Comparison of ENCODE assay signal across 18 cellular contexts in genomic region chr4:37605843-37606565, GRCh38.
DNase-seq lines count a peak whose midpoint lies in the region; ATAC-seq, FAIRE-seq and TF ChIP-seq lines count a peak whose summit lies in the region.
"Had no signal": no experiment of that assay in that cellular context is flagged by ENCODE, and none has a peak within 500 bp of the region (broad histone marks: within the 10 kb centered on the region; RNA-seq: fewer than 3 reads in every experiment).

No MANE protein-coding gene starts in this region.

- no TSS peak for BruUV-seq in K562 (replicated peaks; lab: Mats Ljungman, UMichigan)

- POLR2A ChIA-PET in K562 (lab: Yijun Ruan, JAX): no interaction called here
- POLR2A ChIA-PET in naive thymus-derived CD4-positive, alpha-beta T cell (lab: Charles Lee): no interaction called here

- H3K4me3 ChIP-seq in DND-41 (ENCODE audit: low read depth in 1 of 2, low read length in 2 of 2): no peak overlapping the region
- H3K4me3 ChIP-seq in K562: no peak overlapping the region
- H3K4me3 ChIP-seq in naive thymus-derived CD4-positive, alpha-beta T cell (ENCODE audit: low read length): no peak overlapping the region
- no peak overlapping the region for H3K4me3 ChIP-seq in left lung
- H3K4me3 ChIP-seq: BLaER1 had no signal

- intact Hi-C loops in activated naive CD4-positive, alpha-beta T cell treated with anti-CD3 and anti-CD28 coated beads for 36 hours (cut with micrococcal nuclease): no loop called here
- intact Hi-C loops in K562 (cut with micrococcal nuclease): loop anchor here (10.0 kb wide), 1 partner anchor 79 kb away; the partner anchor contains the start of gene RELL1
- intact Hi-C loops in naive thymus-derived CD4-positive, alpha-beta T cell (cut with micrococcal nuclease): no loop called here
- intact Hi-C loops in left lung (cut with DNase I): no loop called here

- no peak overlapping the region for H2AFZ ChIP-seq in DND-41 (ENCODE audit: low read depth, low read length)
- no peak overlapping the region for H2AFZ ChIP-seq in K562 (ENCODE audit: low read depth, low read length)

- no peak overlapping the region for H3K27ac ChIP-seq in DND-41 (ENCODE audit: low read length)
- no peak overlapping the region for H3K27ac ChIP-seq in K562 (ENCODE audit: extremely low read depth, low read depth, low read length)
- no peak overlapping the region for H3K27ac ChIP-seq in naive thymus-derived CD4-positive, alpha-beta T cell (ENCODE audit: low read depth, low read length)
- H3K27ac ChIP-seq in left lung: no peak overlapping the region
- H3K27ac ChIP-seq in caudate nucleus (ENCODE audit: low read depth, low read length): no peak overlapping the region
- H3K27ac ChIP-seq: BLaER1 had no signal

- H3K9ac ChIP-seq in DND-41 (ENCODE audit: low read depth, low read length): no peak overlapping the region
- no peak overlapping the region for H3K9ac ChIP-seq in K562 (ENCODE audit: insufficient read depth in 1 of 2, low read depth in 2 of 2, low read length in 2 of 2)
- H3K9ac ChIP-seq: BLaER1 had no signal

- peaks cover 3% of the 10 kb centered on the region for H3K4me1 Mint-ChIP-seq in activated naive CD4-positive, alpha-beta T cell treated with anti-CD3 and anti-CD28 coated beads for 36 hours (ENCODE audit: low read depth)
- peaks cover 7 to 23% (median 11%) of the 10 kb centered on the region in 7 donors for H3K4me1 Mint-ChIP-seq in naive thymus-derived CD4-positive, alpha-beta T cell

- H3K79me2 ChIP-seq in DND-41 (ENCODE audit: insufficient read depth, low read length) (no peaks in the 10 kb centered on the region), K562 (ENCODE audit: control insufficient read depth, insufficient read depth, low read length) (no peaks in the 10 kb centered on the region)

- no peak for ATAC-seq in activated naive CD4-positive, alpha-beta T cell treated with anti-CD3 and anti-CD28 coated beads, Interleukin-2, amount 50 U/mL, for 72 hours
- ATAC-seq in DND-41 (ENCODE audit: insufficient read depth, low read depth) (peak; percentile 34; the same call in 1 of the 3 replicates), K562 (no peak), left lung (no peak), GM18519 (IDR thresholded peaks at IDR 0.05; ENCODE audit: low FRiP score, unreplicated experiment) (no peak)
- ATAC-seq in naive thymus-derived CD4-positive, alpha-beta T cell: no peak

- H3K4me2 ChIP-seq in DND-41 (ENCODE audit: insufficient read depth, low read length): no peak overlapping the region
- H3K4me2 ChIP-seq in K562 (ENCODE audit: insufficient read depth, low read length): no peak overlapping the region
- H3K4me2 ChIP-seq: BLaER1 had no signal

- no peaks in the 10 kb centered on the region for H3K9me1 ChIP-seq in K562 (ENCODE audit: control insufficient read depth, insufficient read depth, low read length)

- DNase-seq in activated naive CD4-positive, alpha-beta T cell treated with anti-CD3 and anti-CD28 coated beads, Interleukin-2, amount 50 U/mL, for 72 hours (ENCODE audit: low spot score in 2 of 2): no peak
- DNase-seq in activated naive CD4-positive, alpha-beta T cell treated with anti-CD3 and anti-CD28 coated beads for 36 hours: no peak
- no peak for DNase-seq in DND-41
- DNase-seq in K562 (ENCODE audit: extremely low read depth in 1 of 4, low spot score in 3 of 4): no peak
- DNase-seq in naive thymus-derived CD4-positive, alpha-beta T cell: no peak
- no peak for DNase-seq in left lung
- no peak for DNase-seq in caudate nucleus (lab: John Stamatoyannopoulos, UW)
- DNase-seq: 8988T; AML-193; CD4-positive, CD25-positive, alpha-beta regulatory T cell; DMS79; EL; HCEC 1CT; IMR-90 had no signal

- no peak for TF ChIP-seq EP300 in K562 (IDR thresholded peaks at IDR 0.05; ENCODE audit: low read length)

- in situ Hi-C loops in K562 (cut with MboI): no loop called here

- no peak for TF ChIP-seq CTCF in DND-41 (IDR thresholded peaks at IDR 0.05; ENCODE audit: borderline replicate concordance, extremely low read depth, low read length, poor library complexity, severe bottlenecking)
- TF ChIP-seq CTCF in K562 (IDR thresholded peaks at IDR 0.05 in 2 of 3, conservative IDR thresholded peaks at IDR 0.05 in 1 of 3; ENCODE audit: insufficient read depth in 2 of 3, low read depth in 1 of 3, low read length in 3 of 3): no peak
- no peak for TF ChIP-seq CTCF in left lung (IDR thresholded peaks at IDR 0.05)

- H3K36me3 Mint-ChIP-seq in activated naive CD4-positive, alpha-beta T cell treated with anti-CD3 and anti-CD28 coated beads, Interleukin-2, amount 50 U/mL, for 72 hours: peaks cover 0 to 6% of the 10 kb centered on the region in 2 donors
- peaks cover 14% of the 10 kb centered on the region for H3K36me3 Mint-ChIP-seq in activated naive CD4-positive, alpha-beta T cell treated with anti-CD3 and anti-CD28 coated beads for 36 hours (ENCODE audit: low read depth)
- H3K36me3 Mint-ChIP-seq in naive thymus-derived CD4-positive, alpha-beta T cell: peaks cover 6 to 27% (median 20%) of the 10 kb centered on the region in 5 donors

- TF ChIP-seq POLR2A in K562 (conservative IDR thresholded peaks at IDR 0.05): no peak

- peaks cover 4% of the 10 kb centered on the region; the same call in 1 of the 2 replicates for H3K4me1 ChIP-seq in DND-41 (ENCODE audit: insufficient read depth, low read length)
- 0 out of 5 replicates have a peak, but pooled peaks cover 0 to 3% of the 10 kb centered on the region in 2 experiments for H3K4me1 ChIP-seq in K562 (replicated peaks in 1 of 2; ENCODE audit: control insufficient read depth in 2 of 2, insufficient read depth in 2 of 2, low read length in 2 of 2)
- H3K4me1 ChIP-seq in naive thymus-derived CD4-positive, alpha-beta T cell (ENCODE audit: control insufficient read depth in 2 of 2, insufficient read depth in 2 of 2, low read length in 2 of 2): peaks cover 0 to 3% of the 10 kb centered on the region in 2 donors
- H3K4me1 ChIP-seq in left lung: peaks cover 0 to 20% of the 10 kb centered on the region in 2 donors
- H3K4me1 ChIP-seq: BLaER1 had no signal

- CTCF ChIA-PET in activated naive CD4-positive, alpha-beta T cell treated with anti-CD3 and anti-CD28 coated beads for 36 hours (lab: Charles Lee): no interaction called here
- CTCF ChIA-PET in K562 (lab: Yijun Ruan, JAX; ENCODE audit: low intra/inter-chr PET ratio): interaction anchor here (0.5 kb wide), 1 partner anchor 372 kb away, joined by 3 read pairs; no protein-coding TSS in a partner anchor
- CTCF ChIA-PET in naive thymus-derived CD4-positive, alpha-beta T cell (lab: Charles Lee): no interaction called here

- H4K20me1 ChIP-seq in DND-41 (ENCODE audit: insufficient read depth, low read length) (no peaks in the 10 kb centered on the region), K562 (replicated peaks; ENCODE audit: control insufficient read depth, insufficient read depth, low read length) (no peaks in the 10 kb centered on the region)
- H4K20me1 ChIP-seq: BLaER1 had no signal

- H3K9me3 ChIP-seq in DND-41 (ENCODE audit: insufficient read depth, low read length, severe bottlenecking): peaks cover 4% of the 10 kb centered on the region
- H3K9me3 ChIP-seq in K562 (replicated peaks; ENCODE audit: control insufficient read depth, insufficient read depth, low read depth, low read length): no peaks in the 10 kb centered on the region
- no peaks in the 10 kb centered on the region for H3K9me3 ChIP-seq in naive thymus-derived CD4-positive, alpha-beta T cell (ENCODE audit: control insufficient read depth in 2 of 3, low read length in 3 of 3)
- H3K9me3 ChIP-seq in left lung: no peaks in the 10 kb centered on the region

- peak overlapping the region; percentile 36 to 61 for H3K27ac Mint-ChIP-seq in activated naive CD4-positive, alpha-beta T cell treated with anti-CD3 and anti-CD28 coated beads, Interleukin-2, amount 50 U/mL, for 72 hours
- no peak overlapping the region for H3K27ac Mint-ChIP-seq in activated naive CD4-positive, alpha-beta T cell treated with anti-CD3 and anti-CD28 coated beads for 36 hours
- peak overlapping the region in 5 of 9 donors; percentile 53 to 81 (median 68) for H3K27ac Mint-ChIP-seq in naive thymus-derived CD4-positive, alpha-beta T cell

- no peaks in the 10 kb centered on the region for H3K27me3 Mint-ChIP-seq in activated naive CD4-positive, alpha-beta T cell treated with anti-CD3 and anti-CD28 coated beads for 36 hours (ENCODE audit: low read depth)
- H3K27me3 Mint-ChIP-seq in naive thymus-derived CD4-positive, alpha-beta T cell: no peaks in the 10 kb centered on the region
- H3K27me3 Mint-ChIP-seq: CD4-positive, CD25-positive, alpha-beta regulatory T cell had no signal

- no peak for FAIRE-seq in K562 (lab: Jason Lieb, UNC)
- FAIRE-seq: G401.6, GM12891 had no signal

- no peaks in the 10 kb centered on the region for H3K9me3 Mint-ChIP-seq in activated naive CD4-positive, alpha-beta T cell treated with anti-CD3 and anti-CD28 coated beads, Interleukin-2, amount 50 U/mL, for 72 hours
- H3K9me3 Mint-ChIP-seq in activated naive CD4-positive, alpha-beta T cell treated with anti-CD3 and anti-CD28 coated beads for 36 hours: peaks cover 5% of the 10 kb centered on the region
- peaks cover 0 to 11% (median 2%) of the 10 kb centered on the region in 11 donors for H3K9me3 Mint-ChIP-seq in naive thymus-derived CD4-positive, alpha-beta T cell

- H3K36me3 ChIP-seq in DND-41 (ENCODE audit: insufficient read depth, low read length): peaks cover 7% of the 10 kb centered on the region; the same call in 1 of the 2 replicates
- H3K36me3 ChIP-seq in K562 (ENCODE audit: control insufficient read depth, insufficient read depth, low read length): no peaks in the 10 kb centered on the region
- no peaks in the 10 kb centered on the region for H3K36me3 ChIP-seq in naive thymus-derived CD4-positive, alpha-beta T cell (ENCODE audit: control insufficient read depth in 2 of 3, insufficient read depth in 3 of 3, low read length in 3 of 3)
- H3K36me3 ChIP-seq in left lung: peaks cover 0 to 5% of the 10 kb centered on the region in 2 donors

- no peak overlapping the region for H3K4me3 Mint-ChIP-seq in activated naive CD4-positive, alpha-beta T cell treated with anti-CD3 and anti-CD28 coated beads for 36 hours
- H3K4me3 Mint-ChIP-seq in naive thymus-derived CD4-positive, alpha-beta T cell: no peak overlapping the region
- H3K4me3 Mint-ChIP-seq: CD4-positive, CD25-positive, alpha-beta regulatory T cell had no signal

- H3K27me3 ChIP-seq in DND-41 (ENCODE audit: insufficient read depth, low read length, poor library complexity): no peaks in the 10 kb centered on the region
- no peaks in the 10 kb centered on the region; a peak in 1 of 5 replicates for H3K27me3 ChIP-seq in K562 (ENCODE audit: control insufficient read depth in 2 of 2, insufficient read depth in 2 of 2, low read length in 2 of 2)
- H3K27me3 ChIP-seq in naive thymus-derived CD4-positive, alpha-beta T cell (ENCODE audit: control insufficient read depth in 2 of 2, insufficient read depth in 2 of 2, low read length in 2 of 2): no peaks in the 10 kb centered on the region
- no peaks in the 10 kb centered on the region for H3K27me3 ChIP-seq in left lung
- H3K27me3 ChIP-seq: BLaER1 had no signal

- no peak for TF ChIP-seq RAD21 in K562 (CRISPR knock-in tag; conservative IDR thresholded peaks at IDR 0.05 in 1 of 2, IDR thresholded peaks at IDR 0.05 in 1 of 2)
